Comparison of ENCODE assay signal across 24 cellular contexts in the genomic region with DNA sequence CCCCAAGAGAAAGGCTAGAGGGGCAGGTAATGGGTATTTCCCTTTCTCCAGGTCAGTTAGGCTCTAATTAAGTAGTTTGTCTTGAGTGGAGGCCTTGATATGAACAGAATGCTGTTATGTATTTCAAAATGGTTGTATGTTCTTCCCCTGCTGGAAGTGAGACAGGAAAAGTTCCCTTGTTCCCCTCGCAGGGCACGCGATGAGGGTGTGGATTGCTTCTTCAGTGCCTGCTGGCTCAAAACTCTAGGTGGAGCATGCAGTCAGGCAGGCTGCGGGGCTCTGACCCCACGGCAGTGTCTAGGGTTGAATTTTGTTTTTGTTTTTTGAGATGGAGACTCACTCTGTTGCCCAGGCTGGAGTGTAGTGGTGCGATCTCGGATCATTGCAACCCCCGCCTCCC.
"Had no signal": no experiment of that assay in that cellular context is flagged by ENCODE, and none has a peak within 500 bp of the region (broad histone marks: within the 10 kb centered on the region; RNA-seq: fewer than 3 reads in every experiment).

No MANE protein-coding gene starts in this region.

- H3K27me3 ChIP-seq: heart right ventricle, left lung, suprapubic skin, tibial nerve had no signal

- H3K4me1 ChIP-seq: left lung, suprapubic skin, tibial nerve had no signal

- H3K27me3 Mint-ChIP-seq: activated CD4-positive, alpha-beta memory T cell treated with anti-CD3 and anti-CD28 coated beads, Interleukin-2, amount 10 ng/mL, durations not matched to agents 7 days and 5 days; activated CD4-positive, alpha-beta T cell treated with anti-CD3 and anti-CD28 coated beads, Interleukin-2, amount 10 ng/mL, durations not matched to agents 7 days and 5 days; effector memory CD8-positive, alpha-beta T cell; stimulated activated naive B cell treated with anti-CD40 and anti-IgM and Interleukin-4, amounts not matched to agents 10 μg/mL and 1 μg/mL and 100 μg/mL, for 72 hours had no signal

- H3K27ac ChIP-seq: coronary artery, left lung, suprapubic skin, tibial nerve, WERI-Rb-1 had no signal

- H3K27ac Mint-ChIP-seq: activated CD4-positive, alpha-beta memory T cell treated with anti-CD3 and anti-CD28 coated beads, Interleukin-2, amount 10 ng/mL, durations not matched to agents 7 days and 5 days; activated naive CD4-positive, alpha-beta T cell treated with anti-CD3 and anti-CD28 coated beads, Interleukin-2, amount 50 U/mL, for 72 hours; natural killer cell; stimulated activated naive B cell treated with anti-CD40 and anti-IgM and Interleukin-4, amounts not matched to agents 10 μg/mL and 1 μg/mL and 100 μg/mL, for 72 hours; T-helper 1 cell treated with Interleukin-12 subunit alpha and Interleukin-12 subunit beta and Interleukin-4 antibody, amounts not matched to agents 30 μg/mL and 1 μg/mL, for 36 hours had no signal

- H3K4me3 ChIP-seq: coronary artery, heart right ventricle, left lung, lung, smooth muscle cell, suprapubic skin, tibial nerve had no signal

- ATAC-seq: activated naive CD4-positive, alpha-beta T cell treated with anti-CD3 and anti-CD28 coated beads, Interleukin-2, amount 50 U/mL, for 72 hours; activated T-cell treated with anti-CD3 and anti-CD28 coated beads, Interleukin-2, amount 50 U/mL, for 4 hours; effector memory CD8-positive, alpha-beta T cell; left lung; natural killer cell; stimulated activated naive B cell treated with anti-CD40 and anti-IgM and Interleukin-4, amounts not matched to agents 10 μg/mL and 1 μg/mL and 100 μg/mL, for 72 hours had no signal

- H3K9me3 Mint-ChIP-seq: activated CD4-positive, alpha-beta memory T cell treated with anti-CD3 and anti-CD28 coated beads, Interleukin-2, amount 10 ng/mL, durations not matched to agents 7 days and 5 days; activated CD4-positive, alpha-beta T cell treated with anti-CD3 and anti-CD28 coated beads, Interleukin-2, amount 10 ng/mL, durations not matched to agents 7 days and 5 days; activated naive CD4-positive, alpha-beta T cell treated with anti-CD3 and anti-CD28 coated beads, Interleukin-2, amount 50 U/mL, for 72 hours; activated T-cell treated with anti-CD3 and anti-CD28 coated beads, Interleukin-2, amount 50 U/mL, for 4 hours; effector memory CD8-positive, alpha-beta T cell; natural killer cell; stimulated activated naive B cell treated with anti-CD40 and anti-IgM and Interleukin-4, amounts not matched to agents 10 μg/mL and 1 μg/mL and 100 μg/mL, for 72 hours; T-helper 1 cell treated with Interleukin-12 subunit alpha and Interleukin-12 subunit beta and Interleukin-4 antibody, amounts not matched to agents 30 μg/mL and 1 μg/mL, for 36 hours had no signal

- H3K36me3 Mint-ChIP-seq: activated naive CD4-positive, alpha-beta T cell treated with anti-CD3 and anti-CD28 coated beads, Interleukin-2, amount 50 U/mL, for 72 hours; natural killer cell had no signal

- DNase-seq: activated CD4-positive, alpha-beta memory T cell treated with anti-CD3 and anti-CD28 coated beads, Interleukin-2, amount 10 ng/mL, durations not matched to agents 7 days and 5 days; activated CD4-positive, alpha-beta T cell treated with anti-CD3 and anti-CD28 coated beads, Interleukin-2, amount 10 ng/mL, durations not matched to agents 7 days and 5 days; activated CD4-positive, CD25-positive, alpha-beta regulatory T cell treated with anti-CD3 and anti-CD28 coated beads, Interleukin-2, amount 50 U/mL, for 72 hours; activated CD8-positive, alpha-beta memory T cell treated with anti-CD3 and anti-CD28 coated beads, Interleukin-2, amount 50 U/mL, for 48 hours; activated naive CD4-positive, alpha-beta T cell; activated T-cell treated with anti-CD3 and anti-CD28 coated beads, Interleukin-2, amount 50 U/mL, for 4 hours; effector memory CD8-positive, alpha-beta T cell; foreskin fibroblast; left lung; mesendoderm; natural killer cell; stimulated activated CD4-positive, alpha-beta T cell treated with anti-CD3 and anti-CD28 coated beads, Interleukin-2, amount 100 ng/mL, for 24 hours; stimulated activated naive B cell treated with anti-CD40 and anti-IgM and Interleukin-4, amounts not matched to agents 10 μg/mL and 1 μg/mL and 100 μg/mL, for 72 hours; SW 1271; T1000; WERI-Rb-1 had no signal

- H3K9me3 ChIP-seq: heart right ventricle, left lung, suprapubic skin, tibial nerve had no signal

- H3K4me3 Mint-ChIP-seq: activated CD4-positive, alpha-beta memory T cell treated with anti-CD3 and anti-CD28 coated beads, Interleukin-2, amount 10 ng/mL, durations not matched to agents 7 days and 5 days; activated CD4-positive, alpha-beta T cell treated with anti-CD3 and anti-CD28 coated beads, Interleukin-2, amount 10 ng/mL, durations not matched to agents 7 days and 5 days; activated T-cell treated with anti-CD3 and anti-CD28 coated beads, Interleukin-2, amount 50 U/mL, for 4 hours; effector memory CD8-positive, alpha-beta T cell; natural killer cell; stimulated activated naive B cell treated with anti-CD40 and anti-IgM and Interleukin-4, amounts not matched to agents 10 μg/mL and 1 μg/mL and 100 μg/mL, for 72 hours; T-helper 1 cell treated with Interleukin-12 subunit alpha and Interleukin-12 subunit beta and Interleukin-4 antibody, amounts not matched to agents 30 μg/mL and 1 μg/mL, for 36 hours had no signal

- H3K36me3 ChIP-seq: left lung, suprapubic skin, tibial nerve had no signal
